In genomic region chr1:85616011-85616705, GRCh38 we compare ENCODE assay signal across 28 cellular contexts. TPM values are rescaled to one million over a fixed set of nuclear protein-coding genes. Genes with fewer than 3 reads are reported as not detected.
A peak's percentile ranks its signal among the peaks of the same experiment; 100 is the strongest.
DNase-seq lines count a peak whose midpoint lies in the region; ATAC-seq, FAIRE-seq and TF ChIP-seq lines count a peak whose summit lies in the region.
"Had no signal": no experiment of that assay in that cellular context is flagged by ENCODE, and none has a peak within 500 bp of the region (broad histone marks: within the 10 kb centered on the region; RNA-seq: fewer than 3 reads in every experiment).

No MANE protein-coding gene starts in this region.

- H3K18ac ChIP-seq in mesenchymal stem cell (ENCODE audit: low read depth in 1 of 2, low read length in 2 of 2) = peak overlapping the region in 1 of 2 experiments; percentile 77

- WGBS in mesenchymal stem cell = 97% methylated on average over 42 of the region's 55 CpGs
- 44% methylated on average over 51 of the region's 55 CpGs for WGBS in prostate gland

- peak overlapping the region; percentile 2 for H2BK5ac ChIP-seq in mesenchymal stem cell (ENCODE audit: low read depth, low read length, poor library complexity, severe bottlenecking)

- H3K4me1 Mint-ChIP-seq in stimulated activated naive CD8-positive, alpha-beta T cell treated with anti-CD3 and anti-CD28 coated beads, Interleukin-15, amount 100 ng/mL, for 72 hours = no peaks in the 10 kb centered on the region
- H3K4me1 Mint-ChIP-seq: central memory CD8-positive, alpha-beta T cell had no signal

- H3K27ac Mint-ChIP-seq in stimulated activated naive CD8-positive, alpha-beta T cell treated with anti-CD3 and anti-CD28 coated beads, Interleukin-15, amount 100 ng/mL, for 72 hours = no peak overlapping the region
- H3K27ac Mint-ChIP-seq: activated B cell treated with CpG ODN at 0.5 μM for 24 hours; IgD-negative memory B cell; neural progenitor cell; stimulated activated naive B cell treated with anti-CD40 and anti-IgM and Interleukin-4, amounts not matched to agents 10 μg/mL and 1 μg/mL and 100 μg/mL, for 72 hours had no signal

- H2BK15ac ChIP-seq in mesenchymal stem cell (ENCODE audit: low read depth, poor library complexity, severe bottlenecking) = no peak overlapping the region

- H4K91ac ChIP-seq in mesenchymal stem cell (ENCODE audit: low read length) = peak overlapping the region; percentile 11

- H3K27me3 ChIP-seq in left ventricle myocardium inferior (ENCODE audit: low read depth) = no peaks in the 10 kb centered on the region
- H3K27me3 ChIP-seq in mesenchymal stem cell (ENCODE audit: control insufficient read depth in 1 of 2, insufficient read depth in 1 of 2, low read length in 2 of 2) = no peaks in the 10 kb centered on the region
- H3K27me3 ChIP-seq in tibial artery = no peaks in the 10 kb centered on the region
- H3K27me3 ChIP-seq in prostate gland (replicated peaks; ENCODE audit: insufficient read depth) = no peaks in the 10 kb centered on the region
- H3K27me3 ChIP-seq: gastrocnemius medialis, neural progenitor cell, SJSA1, uterus had no signal

- peaks cover 2% of the 10 kb centered on the region for H3K79me1 ChIP-seq in mesenchymal stem cell (replicated peaks; ENCODE audit: low read length, poor library complexity, severe bottlenecking)

- peaks cover 5% of the 10 kb centered on the region for H3K9me3 ChIP-seq in left ventricle myocardium inferior (replicated peaks)
- peaks cover 9% of the 10 kb centered on the region for H3K9me3 ChIP-seq in mesenchymal stem cell (ENCODE audit: control insufficient read depth, low read length)
- H3K9me3 ChIP-seq in tibial artery = peaks cover 0 to 5% (median 0%) of the 10 kb centered on the region in 3 donors
- no peaks in the 10 kb centered on the region for H3K9me3 ChIP-seq in prostate gland
- H3K9me3 ChIP-seq: gastrocnemius medialis, SJSA1, uterus had no signal

- H3K27ac ChIP-seq in left ventricle myocardium inferior (replicated peaks) = no peak overlapping the region
- no peak overlapping the region for H3K27ac ChIP-seq in mesenchymal stem cell (ENCODE audit: low read length, poor library complexity, severe bottlenecking)
- no peak overlapping the region for H3K27ac ChIP-seq in tibial artery
- H3K27ac ChIP-seq in prostate gland = no peak overlapping the region
- H3K27ac ChIP-seq: C4-2B, gastrocnemius medialis, neural progenitor cell, SJSA1, uterus had no signal

- no peak overlapping the region for H3K4me3 Mint-ChIP-seq in stimulated activated naive CD8-positive, alpha-beta T cell treated with anti-CD3 and anti-CD28 coated beads, Interleukin-15, amount 100 ng/mL, for 72 hours
- H3K4me3 Mint-ChIP-seq: activated B cell treated with CpG ODN at 0.5 μM for 24 hours; central memory CD8-positive, alpha-beta T cell; IgD-negative memory B cell; neural progenitor cell; stimulated activated naive B cell treated with anti-CD40 and anti-IgM and Interleukin-4, amounts not matched to agents 10 μg/mL and 1 μg/mL and 100 μg/mL, for 72 hours had no signal

- peak overlapping the region; percentile 36 to 41 for H3K4ac ChIP-seq in mesenchymal stem cell (ENCODE audit: low read depth in 1 of 2, low read length in 2 of 2)

- TF ChIP-seq CTCF in left ventricle myocardium inferior (IDR thresholded peaks at IDR 0.05; ENCODE audit: borderline replicate concordance) (no peak), tibial artery (IDR thresholded peaks at IDR 0.05) (no peak), prostate gland (IDR thresholded peaks at IDR 0.05) (no peak)

- TF ChIP-seq POLR2A in GM12891 (IDR thresholded peaks at IDR 0.05; ENCODE audit: low read depth, low read length) (no peak), prostate gland (IDR thresholded peaks at IDR 0.05) (no peak)

- H4K8ac ChIP-seq in mesenchymal stem cell (ENCODE audit: low read length) = no peak overlapping the region

- FAIRE-seq in GM12891 (lab: Jason Lieb, UNC) = no peak
- FAIRE-seq: endometrium, GM12892 had no signal

- intact Hi-C loops in left ventricle myocardium inferior (cut with micrococcal nuclease) = no loop called here
- intact Hi-C loops in left ventricle myocardium superior (cut with micrococcal nuclease) = no loop called here
- intact Hi-C loops in tibial artery (cut with DNase I; ENCODE audit: low total_unique reads) = no loop called here
- intact Hi-C loops in prostate gland (cut with DNase I) = no loop called here

- H3K36me3 ChIP-seq in left ventricle myocardium inferior = peaks cover 9% of the 10 kb centered on the region
- H3K36me3 ChIP-seq in mesenchymal stem cell (ENCODE audit: control insufficient read depth in 1 of 2, insufficient read depth in 2 of 2, low read depth in 1 of 2, low read length in 2 of 2) = peaks cover 0 to 6% of the 10 kb centered on the region in 2 experiments
- H3K36me3 ChIP-seq in tibial artery = no peaks in the 10 kb centered on the region
- H3K36me3 ChIP-seq in prostate gland = no peaks in the 10 kb centered on the region
- H3K36me3 ChIP-seq: gastrocnemius medialis, neural progenitor cell, uterus had no signal

- no peak overlapping the region for H3K4me2 ChIP-seq in mesenchymal stem cell (ENCODE audit: low read length, poor library complexity, severe bottlenecking)
- H3K4me2 ChIP-seq: neural progenitor cell had no signal

- H2AK5ac ChIP-seq in mesenchymal stem cell (ENCODE audit: low read length, severe bottlenecking) = peak overlapping the region; percentile 93

- no peak overlapping the region for H3K14ac ChIP-seq in mesenchymal stem cell (ENCODE audit: low read length in 2 of 2)

- no peak overlapping the region for H3K9ac ChIP-seq in mesenchymal stem cell (ENCODE audit: low read length)
- H3K9ac ChIP-seq: neural progenitor cell had no signal

- no peak overlapping the region for H2AFZ ChIP-seq in mesenchymal stem cell (ENCODE audit: low read depth, low read length)
- H2AFZ ChIP-seq: neural progenitor cell had no signal

- peaks cover 17 to 20% of the 10 kb centered on the region in 2 donors for H3K9me3 Mint-ChIP-seq in stimulated activated naive CD8-positive, alpha-beta T cell treated with anti-CD3 and anti-CD28 coated beads, Interleukin-15, amount 100 ng/mL, for 72 hours

- ATAC-seq in left ventricle myocardium superior = no peak
- ATAC-seq in stimulated activated naive CD8-positive, alpha-beta T cell treated with anti-CD3 and anti-CD28 coated beads, Interleukin-15, amount 100 ng/mL, for 72 hours = peak; percentile 66
- ATAC-seq: gastrocnemius medialis; HCT116; stimulated activated naive B cell treated with anti-CD40 and anti-IgM and Interleukin-4, amounts not matched to agents 10 μg/mL and 1 μg/mL and 100 μg/mL, for 72 hours had no signal

- H3K4me3 ChIP-seq in left ventricle myocardium inferior = peak overlapping the region; percentile 32
- no peak overlapping the region for H3K4me3 ChIP-seq in mesenchymal stem cell (ENCODE audit: insufficient read depth in 1 of 2, low read depth in 1 of 2, low read length in 2 of 2)
- H3K4me3 ChIP-seq in tibial artery = no peak overlapping the region
- no peak overlapping the region for H3K4me3 ChIP-seq in prostate gland
- H3K4me3 ChIP-seq: gastrocnemius medialis, neural progenitor cell, SJSA1, uterus had no signal

- DNase-seq in left ventricle myocardium inferior = no peak
- DNase-seq in left ventricle myocardium superior = no peak
- DNase-seq in dermis blood vessel endothelial cell = peak; percentile 45
- no peak for DNase-seq in mesenchymal stem cell
- no peak for DNase-seq in stimulated activated naive CD8-positive, alpha-beta T cell treated with anti-CD3 and anti-CD28 coated beads, Interleukin-15, amount 100 ng/mL, for 72 hours
- DNase-seq in tibial artery = no peak
- DNase-seq in GM12891 (ENCODE audit: insufficient read length, low spot score) = no peak
- DNase-seq in prostate gland (ENCODE audit: low spot score) = no peak
- DNase-seq: 8988T; activated B cell treated with CpG ODN at 0.5 μM for 24 hours; activated T-cell treated with anti-CD3 and anti-CD28 coated beads, Interleukin-2, amount 50 U/mL, for 48 hours; COR-L47; gastrocnemius medialis; NCI-H1092; NCI-H1694 treated with DMSO at 0.1 percent for 48 hours; NCI-H446 treated with DMSO at 0.1 percent for 48 hours; NCI-H82; stimulated activated naive B cell treated with anti-CD40 and anti-IgM and Interleukin-4, amounts not matched to agents 10 μg/mL and 1 μg/mL and 100 μg/mL, for 72 hours; T1000; uterus had no signal

- no peak overlapping the region for H3K23ac ChIP-seq in mesenchymal stem cell (ENCODE audit: low read length in 2 of 2)

- H2BK120ac ChIP-seq in mesenchymal stem cell (ENCODE audit: low read depth, low read length) = no peak overlapping the region

- no peaks in the 10 kb centered on the region for H3K27me3 Mint-ChIP-seq in stimulated activated naive CD8-positive, alpha-beta T cell treated with anti-CD3 and anti-CD28 coated beads, Interleukin-15, amount 100 ng/mL, for 72 hours
- H3K27me3 Mint-ChIP-seq: central memory CD8-positive, alpha-beta T cell; IgD-negative memory B cell had no signal

- peaks cover 19% of the 10 kb centered on the region for H3K4me1 ChIP-seq in left ventricle myocardium inferior
- H3K4me1 ChIP-seq in mesenchymal stem cell (ENCODE audit: control insufficient read depth, insufficient read depth, low read depth, low read length) = peaks cover 2% of the 10 kb centered on the region
- peaks cover 0 to 25% (median 17%) of the 10 kb centered on the region in 4 donors for H3K4me1 ChIP-seq in tibial artery
- H3K4me1 ChIP-seq in prostate gland (replicated peaks) = no peaks in the 10 kb centered on the region
- H3K4me1 ChIP-seq: neural progenitor cell, uterus had no signal

- H2BK12ac ChIP-seq in mesenchymal stem cell (ENCODE audit: low read length in 2 of 2) = peak overlapping the region; percentile 70 to 75

TF ChIP-seq in GM12891, 5 proteins besides CTCF, POLR2A, EP300 and RAD21:
- no peak for TF ChIP-seq TAF1 (IDR thresholded peaks at IDR 0.05; ENCODE audit: low read depth, low read length)
- no peak for TF ChIP-seq SPI1 (IDR thresholded peaks at IDR 0.05; ENCODE audit: low read depth, low read length)
- no peak for TF ChIP-seq POLR2AphosphoS5 (IDR thresholded peaks at IDR 0.05; ENCODE audit: low read depth, low read length)
- no peak for TF ChIP-seq POU2F2 (IDR thresholded peaks at IDR 0.05; ENCODE audit: low read depth, low read length)
- no peak for TF ChIP-seq PAX5 (IDR thresholded peaks at IDR 0.05; ENCODE audit: insufficient read depth, low read length, severe bottlenecking)

RNA-seq across cellular contexts. Expression of gene CCN1, which starts 35.6 kb away (rescaled TPM):
- total RNA-seq in left ventricle myocardium inferior = 38.7 TPM
- total RNA-seq in left ventricle myocardium superior = 32.6 TPM
- total RNA-seq in dermis blood vessel endothelial cell = 148 and 234 TPM in 2 replicates
- polyA plus RNA-seq in mesenchymal stem cell (2013, experiment 1 of 2) = 408 TPM
- polyA plus RNA-seq in mesenchymal stem cell (2013, experiment 2 of 2) = 395 TPM
- 0.06 TPM for polyA plus RNA-seq in GM12891 (2012; ENCODE audit: low read depth, missing spikeins)
- 10 to 100 TPM; 23.4 to 37.6 TPM for total RNA-seq in prostate gland
- total RNA-seq: activated B cell treated with CpG ODN at 0.5 μM for 24 hours had no signal
- polyA plus RNA-seq: IgD-negative memory B cell had no signal
